ENCODE assay signal across 8 cellular contexts in genomic region chr6:93418448-93419303, GRCh38. TPM values are rescaled to one million over a fixed set of nuclear protein-coding genes. Genes with fewer than 3 reads are reported as not detected.
A peak's percentile ranks its signal among the peaks of the same experiment; 100 is the strongest.
DNase-seq lines count a peak whose midpoint lies in the region; ATAC-seq and TF ChIP-seq lines count a peak whose summit lies in the region.

No MANE protein-coding gene starts in this region.

- H3K27ac Mint-ChIP-seq in activated T-cell treated with anti-CD3 and anti-CD28 coated beads, Interleukin-2, amount 50 U/mL, for 72 hours = no peak overlapping the region

- H3K4me1 Mint-ChIP-seq in activated T-cell treated with anti-CD3 and anti-CD28 coated beads, Interleukin-2, amount 50 U/mL, for 72 hours (ENCODE audit: low read depth) = peaks cover 16% of the 10 kb centered on the region

- peak overlapping the region; percentile 82 to 85 for H3K4me3 Mint-ChIP-seq in activated T-cell treated with anti-CD3 and anti-CD28 coated beads, Interleukin-2, amount 50 U/mL, for 72 hours

- peaks cover 4 to 7% of the 10 kb centered on the region in 2 donors for H3K36me3 Mint-ChIP-seq in activated T-cell treated with anti-CD3 and anti-CD28 coated beads, Interleukin-2, amount 50 U/mL, for 72 hours (ENCODE audit: insufficient read depth in 2 of 2)

- H3K27ac ChIP-seq in osteoblast (ENCODE audit: low read depth, low read length) = no peak overlapping the region

- ATAC-seq in activated T-cell treated with anti-CD3 and anti-CD28 coated beads, Interleukin-2, amount 50 U/mL, for 72 hours (replicated peaks in 1 of 2) = peak; percentile 19 to 28
- ATAC-seq in left cardiac atrium (peak; percentile 31 to 56), GM21619 (IDR thresholded peaks at IDR 0.05; ENCODE audit: unreplicated experiment) (no peak), GM21360 (IDR thresholded peaks at IDR 0.05; ENCODE audit: unreplicated experiment) (no peak)

- peak overlapping the region; percentile 87 for H3K4me2 ChIP-seq in osteoblast (ENCODE audit: insufficient read depth, low read length)

- peak overlapping the region; percentile 41 for H2AFZ ChIP-seq in osteoblast (ENCODE audit: low read length)

- intact Hi-C loops in left cardiac atrium (cut with DNase I) = no loop called here

- H4K20me1 ChIP-seq in osteoblast (ENCODE audit: insufficient read depth, low read length) = no peaks in the 10 kb centered on the region

- H3K27me3 Mint-ChIP-seq in activated T-cell treated with anti-CD3 and anti-CD28 coated beads, Interleukin-2, amount 50 U/mL, for 72 hours (ENCODE audit: low read depth) = peaks cover 48% of the 10 kb centered on the region

- no peaks in the 10 kb centered on the region for H3K9me3 ChIP-seq in osteoblast (ENCODE audit: low read depth, low read length)

- H3K27me3 ChIP-seq in osteoblast (ENCODE audit: insufficient read depth, low read length) = peaks cover 38% of the 10 kb centered on the region

- peaks cover 4% of the 10 kb centered on the region for H3K4me1 ChIP-seq in osteoblast (ENCODE audit: insufficient read depth, low read length)

- TF ChIP-seq CTCF in osteoblast (IDR thresholded peaks at IDR 0.05; ENCODE audit: extremely low read depth, low read depth, low read length) = no peak

- H3K79me2 ChIP-seq in osteoblast (ENCODE audit: insufficient read depth, low read length) = no peaks in the 10 kb centered on the region

- DNase-seq in DMS79 treated with DMSO at 0.1 percent for 48 hours (lab: John Stamatoyannopoulos, UW) (peak; percentile 25), DMS79 (lab: John Stamatoyannopoulos, UW) (no peak), LHCN-M2 (ENCODE audit: low read depth) (peak; percentile 64), left cardiac atrium (peak; percentile 27), osteoblast (ENCODE audit: insufficient read length, low spot score, missing footprints) (peak; percentile 53)
- peak in 1 of 2 donors; percentile 4 for DNase-seq in activated T-cell treated with anti-CD3 and anti-CD28 coated beads, Interleukin-2, amount 50 U/mL, for 72 hours

- no peaks in the 10 kb centered on the region for H3K9me3 Mint-ChIP-seq in activated T-cell treated with anti-CD3 and anti-CD28 coated beads, Interleukin-2, amount 50 U/mL, for 72 hours

- H3K36me3 ChIP-seq in osteoblast (ENCODE audit: insufficient read depth, low read length) = no peaks in the 10 kb centered on the region

- H3K4me3 ChIP-seq in osteoblast (ENCODE audit: insufficient read depth, low read length) = peak overlapping the region; percentile 60

RNA-seq across cellular contexts. Expression of gene EPHA7, which starts 0.7 kb away (rescaled TPM):
- 19.0 and 31.4 TPM in 2 replicates for total RNA-seq in LHCN-M2 (2014; rRNA removed)
- polyA plus RNA-seq in LHCN-M2 (2012) = 1.2 TPM
- not detected for total RNA-seq in activated T-cell treated with anti-CD3 and anti-CD28 coated beads, Interleukin-2, amount 50 U/mL, for 72 hours
- total RNA-seq in left cardiac atrium = 1 to 10 TPM; 6.7 to 9.8 TPM
- total RNA-seq in osteoblast = 0.29 TPM in 1 of 2 replicates, not detected in the other

Comparison
In these comparisons a context has a peak if more than half of its experiments do, and no peak if none do; other contexts are left out.
1. ATAC-seq: peak in activated T-cell treated with anti-CD3 and anti-CD28 coated beads, Interleukin-2, amount 50 U/mL, for 72 hours (2 of 2) and left cardiac atrium (2 of 2); none in GM21619 (single experiment) and GM21360 (single experiment).